In the genomic region with DNA sequence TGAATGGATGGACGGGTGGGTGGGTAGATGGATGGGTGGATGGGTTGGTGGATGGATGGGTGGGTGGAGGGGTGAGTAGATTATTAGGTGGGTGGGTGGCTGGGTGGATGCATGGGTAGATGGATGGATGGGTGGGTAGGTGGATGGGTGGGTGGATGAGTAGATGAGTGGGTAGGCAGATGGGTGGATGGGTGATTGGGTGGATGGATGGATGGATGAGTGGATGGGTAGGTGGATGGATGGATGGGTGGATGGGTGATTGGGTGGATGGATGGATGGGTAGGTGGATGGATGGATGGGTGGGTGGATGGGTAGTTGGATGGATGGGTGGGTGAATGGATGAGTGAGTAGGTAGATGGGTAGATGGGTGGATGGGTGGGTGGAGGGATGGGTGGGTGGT, we compare ENCODE assay signal across 27 cellular contexts. TPM values are rescaled to one million over a fixed set of nuclear protein-coding genes. Genes with fewer than 3 reads are reported as not detected.
"Had no signal": no experiment of that assay in that cellular context is flagged by ENCODE, and none has a peak within 500 bp of the region (broad histone marks: within the 10 kb centered on the region; RNA-seq: fewer than 3 reads in every experiment).

No MANE protein-coding gene starts in this region.

- H3K4me3 ChIP-seq: stomach, suprapubic skin, testis, thoracic aorta, thyroid gland, tibial artery, tibial nerve, transverse colon, upper lobe of left lung, upper lobe of right lung, uterus, vagina had no signal

- DNase-seq: stimulated activated CD4-positive, alpha-beta T cell treated with anti-CD3 and anti-CD28 coated beads, Interleukin-2, amount 100 ng/mL, for 48 hours; stimulated activated CD4-positive, alpha-beta T cell treated with anti-CD3 and anti-CD28 coated beads, Interleukin-4, amount 100 ng/mL, for 1 hour; stimulated activated CD4-positive, alpha-beta T cell treated with anti-CD3 and anti-CD28 coated beads, Interleukin-4, amount 100 ng/mL, for 24 hours; stimulated activated CD4-positive, alpha-beta T cell treated with anti-CD3 and anti-CD28 coated beads, Interleukin-4, amount 100 ng/mL, for 4 hours; stimulated activated CD8-positive, alpha-beta memory T cell treated with anti-CD3 and anti-CD28 coated beads, Interleukin-4, amount 100 ng/mL, for 48 hours; stimulated activated naive B cell treated with anti-CD40 and anti-IgM and Interleukin-4, amounts not matched to agents 10 μg/mL and 1 μg/mL and 100 μg/mL, for 72 hours; stimulated activated naive CD4-positive, alpha-beta T cell; stimulated activated naive CD4-positive, alpha-beta T cell treated with Interleukin-2 at 50 U/mL for 16 hours; stimulated activated naive CD8-positive, alpha-beta T cell treated with anti-CD3 and anti-CD28 coated beads, Interleukin-15, amount 100 ng/mL, for 72 hours; stimulated activated naive CD8-positive, alpha-beta T cell treated with anti-CD3 and anti-CD28 coated beads, Interleukin-15, Interleukin-2, amounts not matched to agents 100 U/mL and 50 U/mL, for 24 hours; stomach; substantia nigra; testis; thyroid gland; tibial artery; transverse colon; trophoblast cell; upper lobe of right lung; uterus had no signal

- H3K27ac ChIP-seq: stomach, suprapubic skin, testis, thoracic aorta, thyroid gland, tibial artery, tibial nerve, transverse colon, upper lobe of left lung, upper lobe of right lung, uterus, vagina had no signal

- H3K9me3 ChIP-seq: stomach, suprapubic skin, testis, thoracic aorta, thyroid gland, tibial artery, tibial nerve, transverse colon, upper lobe of left lung, upper lobe of right lung, uterus, vagina had no signal

- ATAC-seq: stimulated activated effector memory CD8-positive, alpha-beta T cell treated with anti-CD3 and anti-CD28 coated beads, Interleukin-12 subunit alpha, Interleukin-12 subunit beta, amount 100 ng/mL, for 72 hours; stimulated activated memory B cell treated with anti-CD40 and anti-IgM and Interleukin-4, amounts not matched to agents 10 μg/mL and 1 μg/mL and 100 μg/mL, for 72 hours; stimulated activated naive B cell treated with anti-CD40 and anti-IgM and Interleukin-4, amounts not matched to agents 10 μg/mL and 1 μg/mL and 100 μg/mL, for 72 hours; stimulated activated naive CD8-positive, alpha-beta T cell treated with anti-CD3 and anti-CD28 coated beads, Interleukin-15, amount 100 ng/mL, for 72 hours; stimulated activated naive CD8-positive, alpha-beta T cell treated with anti-CD3 and anti-CD28 coated beads, Interleukin-15, Interleukin-2, amounts not matched to agents 100 U/mL and 50 U/mL, for 24 hours; upper lobe of right lung had no signal

- H3K4me1 ChIP-seq: suprapubic skin, testis, thyroid gland, tibial artery, tibial nerve, transverse colon, upper lobe of right lung, uterus, vagina had no signal

- H3K27me3 ChIP-seq: testis, thyroid gland, upper lobe of left lung, uterus, vagina had no signal

- H3K36me3 ChIP-seq: stomach, suprapubic skin, thoracic aorta, thyroid gland, tibial artery, tibial nerve, transverse colon, upper lobe of left lung, upper lobe of right lung, uterus, vagina had no signal

RNA-seq across cellular contexts. Expression of a gene that starts 59.6 kb away (rescaled TPM):
- total RNA-seq: suprapubic skin, thoracic aorta, upper lobe of right lung, urinary bladder had no signal
- polyA plus RNA-seq: stomach had no signal
